In genomic region chr7:121578669-121579068, GRCh38 we compare ENCODE assay signal across 27 cellular contexts.
"Had no signal": no experiment of that assay in that cellular context is flagged by ENCODE, and none has a peak within 500 bp of the region (broad histone marks: within the 10 kb centered on the region; RNA-seq: fewer than 3 reads in every experiment).

No MANE protein-coding gene starts in this region.

- FAIRE-seq: urothelium cell line had no signal

- H2AFZ ChIP-seq: neural progenitor cell, parathyroid adenoma had no signal

- H3K4me1 ChIP-seq: parathyroid adenoma, psoas muscle, spleen, thyroid gland, tibial nerve, upper lobe of left lung, vagina had no signal

- H3K36me3 ChIP-seq: neural progenitor cell, ovary, spleen, stomach, thoracic aorta, thyroid gland, tibial nerve, upper lobe of left lung, vagina had no signal

- ATAC-seq: natural killer cell; psoas muscle; right cardiac atrium; sciatic nerve; stimulated activated naive B cell treated with anti-CD40 and anti-IgM and Interleukin-4, amounts not matched to agents 10 μg/mL and 1 μg/mL and 100 μg/mL, for 72 hours had no signal

- H3K27me3 ChIP-seq: neural progenitor cell, ovary, stomach, thyroid gland, tibial nerve, upper lobe of left lung, vagina had no signal

- H3K27ac ChIP-seq: neural progenitor cell, ovary, parathyroid adenoma, psoas muscle, skin epidermis, spleen, stomach, thoracic aorta, thyroid gland, tibial nerve, upper lobe of left lung, vagina had no signal

- H3K4me2 ChIP-seq: neural progenitor cell, smooth muscle cell had no signal

- DNase-seq: natural killer cell; occipital lobe; ovary; posterior cingulate gyrus; psoas muscle; right cardiac atrium; spleen; stimulated activated CD4-positive, alpha-beta T cell treated with anti-CD3 and anti-CD28 coated beads, Interleukin-12 subunit alpha, Interleukin-12 subunit beta, amount 100 ng/mL, for 4 hours; stimulated activated CD4-positive, alpha-beta T cell treated with anti-CD3 and anti-CD28 coated beads, Interleukin-1b, Interleukin-23, amount 100 ng/mL, for 48 hours; stimulated activated CD4-positive, alpha-beta T cell treated with anti-CD3 and anti-CD28 coated beads, Interleukin-4, amount 100 ng/mL, for 1 hour; stimulated activated CD4-positive, alpha-beta T cell treated with anti-CD3 and anti-CD28 coated beads, Interleukin-4, amount 100 ng/mL, for 4 hours; stimulated activated CD8-positive, alpha-beta memory T cell treated with anti-CD3 and anti-CD28 coated beads, Interleukin-4, amount 100 ng/mL, for 48 hours; stimulated activated naive B cell treated with anti-CD40 and anti-IgM and Interleukin-4, amounts not matched to agents 10 μg/mL and 1 μg/mL and 100 μg/mL, for 72 hours; stimulated activated naive CD4-positive, alpha-beta T cell treated with Interleukin-2 at 50 U/mL for 16 hours; stomach; thyroid gland; trophoblast cell; upper lobe of left lung had no signal

- H3K4me3 ChIP-seq: neural progenitor cell, ovary, psoas muscle, skin epidermis, smooth muscle cell, spleen, stomach, thoracic aorta, thyroid gland, tibial nerve, upper lobe of left lung, vagina had no signal

- H3K9ac ChIP-seq: neural progenitor cell, parathyroid adenoma had no signal

- H3K9me3 ChIP-seq: ovary, psoas muscle, spleen, stomach, thoracic aorta, thyroid gland, tibial nerve, upper lobe of left lung, vagina had no signal

- H3K79me2 ChIP-seq: parathyroid adenoma had no signal
